ENCODE assay signal across 11 cellular contexts in the genomic region with DNA sequence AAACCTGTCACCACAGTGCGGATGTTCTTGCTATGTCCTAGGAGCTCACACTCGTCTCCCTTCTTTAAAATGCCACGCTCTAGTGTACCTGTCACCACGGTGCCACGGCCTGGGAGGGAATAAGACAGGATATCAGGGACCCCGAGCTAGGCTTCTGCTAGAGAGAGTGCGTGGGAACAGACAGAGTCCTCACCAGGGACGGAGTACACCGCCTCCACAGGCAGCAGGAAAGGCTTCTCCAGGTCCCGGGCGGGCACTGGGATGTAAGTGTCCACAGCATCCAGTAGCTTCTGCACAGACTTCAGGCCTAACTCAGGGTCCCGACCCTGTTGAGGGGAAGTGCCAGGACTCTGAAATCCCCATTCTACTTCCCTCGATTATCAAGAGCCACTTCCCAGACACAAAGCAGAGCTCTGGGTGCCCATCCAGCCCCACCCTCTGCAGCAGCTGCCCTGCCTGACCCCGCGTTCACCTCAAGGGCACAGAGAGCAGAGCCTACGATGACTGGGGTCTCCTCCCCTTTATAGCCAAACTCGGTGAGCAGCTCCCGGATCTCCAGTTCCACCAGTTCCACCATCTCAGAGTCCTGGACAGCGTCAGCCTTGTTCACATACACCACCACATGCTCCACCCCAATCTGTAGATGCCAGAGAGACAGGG. TPM values are rescaled to one million over a fixed set of nuclear protein-coding genes. Genes with fewer than 3 reads are reported as not detected.
DNase-seq lines count a peak whose midpoint lies in the region; ATAC-seq, FAIRE-seq and TF ChIP-seq lines count a peak whose summit lies in the region.
"Had no signal": no experiment of that assay in that cellular context is flagged by ENCODE, and none has a peak within 500 bp of the region (broad histone marks: within the 10 kb centered on the region; RNA-seq: fewer than 3 reads in every experiment).

No MANE protein-coding gene starts in this region.

- H3K36me3 Mint-ChIP-seq in Calu3 (ENCODE audit: insufficient read depth, unreplicated experiment), result peaks cover 69% of the 10 kb centered on the region
- H3K36me3 Mint-ChIP-seq in activated B cell treated with CpG ODN at 0.5 μM for 24 hours (ENCODE audit: low read depth), result peaks cover 58% of the 10 kb centered on the region

- no peak for FAIRE-seq in A549 (lab: Jason Lieb, UNC)
- no peak for FAIRE-seq in keratinocyte (lab: Jason Lieb, UNC)
- no peak for FAIRE-seq in GM12892 (lab: Jason Lieb, UNC)

- H3K9me1 ChIP-seq in keratinocyte (ENCODE audit: control insufficient read depth, extremely low read depth, insufficient read depth, low read length), result no peaks in the 10 kb centered on the region

- peaks cover 29% of the 10 kb centered on the region in 2 experiments for H3K36me3 ChIP-seq in keratinocyte (ENCODE audit: control insufficient read depth in 2 of 2, extremely low read depth in 1 of 2, insufficient read depth in 2 of 2, low read length in 2 of 2)

- TF ChIP-seq CTCF in A549 (IDR thresholded peaks at IDR 0.05) (no peak), Calu3 (IDR thresholded peaks at IDR 0.05; ENCODE audit: unreplicated experiment) (no peak), activated B cell treated with CpG ODN at 0.5 μM for 24 hours (IDR thresholded peaks at IDR 0.05) (no peak), keratinocyte (optimal IDR thresholded peaks at IDR 0.05 in 1 of 3, IDR thresholded peaks at IDR 0.05 in 1 of 3, conservative IDR thresholded peaks at IDR 0.05 in 1 of 3; ENCODE audit: extremely low read depth in 1 of 3, insufficient read depth in 2 of 3, low read length in 3 of 3) (no peak)

- peak overlapping the region; percentile 99 for H3K27ac Mint-ChIP-seq in Calu3 (ENCODE audit: unreplicated experiment)
- no peak overlapping the region for H3K27ac Mint-ChIP-seq in activated B cell treated with CpG ODN at 0.5 μM for 24 hours

- H4K20me1 ChIP-seq in keratinocyte (ENCODE audit: control insufficient read depth, extremely low read depth, insufficient read depth, low read length), result peaks cover 10% of the 10 kb centered on the region

- no peaks in the 10 kb centered on the region for H3K27me3 ChIP-seq in keratinocyte (ENCODE audit: control insufficient read depth, extremely low read depth, insufficient read depth, low read length)

- intact Hi-C loops in Calu3 (cut with micrococcal nuclease; ENCODE audit: unreplicated experiment) (no loop called here), activated B cell treated with CpG ODN at 0.5 μM for 24 hours (cut with micrococcal nuclease) (no loop called here)

- DNase-seq in A549 (ENCODE audit: low read depth in 1 of 2, low spot score in 1 of 2) (no peak), Calu3 (no peak), activated B cell treated with CpG ODN at 0.5 μM for 24 hours (no peak), keratinocyte (ENCODE audit: low read depth, low spot score) (no peak), GM12892 (ENCODE audit: insufficient read length) (no peak)
- DNase-seq: COR-L47, NCI-H2081, OCI-M1 had no signal

- H3K4me2 ChIP-seq in A549, result peak overlapping the region; percentile 90; the same call in 2 of the 3 replicates
- H3K4me2 ChIP-seq in keratinocyte (ENCODE audit: control insufficient read depth, extremely low read depth, insufficient read depth, low read depth, low read length), result peak overlapping the region; percentile 90

- no peak overlapping the region for H3K9ac ChIP-seq in keratinocyte (ENCODE audit: control insufficient read depth, extremely low read depth, insufficient read depth, low read length)

- H3K4me3 Mint-ChIP-seq in Calu3 (ENCODE audit: low read depth, unreplicated experiment), result peak overlapping the region; percentile 100
- H3K4me3 Mint-ChIP-seq in activated B cell treated with CpG ODN at 0.5 μM for 24 hours, result peak overlapping the region; percentile 19

- POLR2A ChIA-PET in A549 (lab: Yijun Ruan, JAX) (interaction anchor here (0.6 kb wide), 1 partner anchor 1598 kb away, joined by 3 read pairs; no protein-coding TSS in a partner anchor), activated B cell treated with CpG ODN at 0.5 μM for 24 hours (lab: Charles Lee) (interaction anchor here (0.9 to 6.6 kb wide), 5 partner anchors 16 to 101 kb away, joined by 4 to 113 read pairs (median 31); a partner anchor contains a TSS)

- H3K4me3 ChIP-seq in A549 (no peak overlapping the region; the same call in 2 of the 3 replicates), keratinocyte (ENCODE audit: control insufficient read depth in 2 of 3, extremely low read depth in 1 of 3, insufficient read depth in 2 of 3, low read depth in 1 of 3, low read length in 3 of 3) (peak overlapping the region in 1 of 3 experiments; percentile 97)

- H3K9me3 ChIP-seq in A549 (no peaks in the 10 kb centered on the region), keratinocyte (ENCODE audit: control insufficient read depth, low read depth, low read length) (no peaks in the 10 kb centered on the region)

- dilution Hi-C loops in keratinocyte (cut with MboI; ENCODE audit: extremely low pct_ligation_motif_present, low sequenced_read_pairs), result no loop called here

- H3K27me3 Mint-ChIP-seq in Calu3 (ENCODE audit: unreplicated experiment) (no peaks in the 10 kb centered on the region), activated B cell treated with CpG ODN at 0.5 μM for 24 hours (no peaks in the 10 kb centered on the region)

- CTCF ChIA-PET in A549 (lab: Yijun Ruan, JAX) (interaction anchor here (1.1 to 6.6 kb wide), 6 partner anchors 9 to 99 kb away, joined by 3 to 49 read pairs (median 6); a partner anchor contains a TSS), Calu3 (lab: Charles Lee) (no interaction called here), activated B cell treated with CpG ODN at 0.5 μM for 24 hours (lab: Charles Lee) (no interaction called here)

- H3K4me1 ChIP-seq in A549 (peaks cover 13% of the 10 kb centered on the region), keratinocyte (ENCODE audit: control insufficient read depth, extremely low read depth, insufficient read depth, low read length) (peaks cover 17% of the 10 kb centered on the region)

- no peaks in the 10 kb centered on the region for H3K9me3 Mint-ChIP-seq in Calu3 (ENCODE audit: low read depth, unreplicated experiment)
- H3K9me3 Mint-ChIP-seq in activated B cell treated with CpG ODN at 0.5 μM for 24 hours, result no peaks in the 10 kb centered on the region

- peaks cover 35% of the 10 kb centered on the region for H3K79me2 ChIP-seq in keratinocyte (ENCODE audit: control insufficient read depth, insufficient read depth, low read length)

- no peak for TF ChIP-seq RAD21 in A549 (conservative IDR thresholded peaks at IDR 0.05 in 1 of 2, IDR thresholded peaks at IDR 0.05 in 1 of 2)

- H2AFZ ChIP-seq in keratinocyte (ENCODE audit: control insufficient read depth, low read length), result no peak overlapping the region

- no peak for TF ChIP-seq EP300 in A549 (IDR thresholded peaks at IDR 0.05)

- H3K27ac ChIP-seq in A549 (no peak overlapping the region), keratinocyte (ENCODE audit: control insufficient read depth, insufficient read depth, low read length) (no peak overlapping the region)

- BruUV-seq in Calu3 (replicated peaks; lab: Mats Ljungman, UMichigan), result TSS peak; percentile 51

- TF ChIP-seq POLR2A in A549 (IDR thresholded peaks at IDR 0.05; ENCODE audit: low read length) (no peak), GM12892 (IDR thresholded peaks at IDR 0.05; ENCODE audit: low read depth, low read length) (no peak)

- WGBS in A549 (ENCODE audit: missing lambda C conversion rate), result 87% methylated on average over 19 of the region's 19 CpGs

- H3K4me1 Mint-ChIP-seq in Calu3 (ENCODE audit: low read depth, unreplicated experiment) (peaks cover 20% of the 10 kb centered on the region), activated B cell treated with CpG ODN at 0.5 μM for 24 hours (peaks cover 28% of the 10 kb centered on the region)

- ATAC-seq in A549 (no peak), activated B cell treated with CpG ODN at 0.5 μM for 24 hours (ENCODE audit: low read depth) (no peak), GM18861 (IDR thresholded peaks at IDR 0.05; ENCODE audit: unreplicated experiment) (no peak), HG03025 (IDR thresholded peaks at IDR 0.05; ENCODE audit: low FRiP score, unreplicated experiment) (no peak), HG02763 (IDR thresholded peaks at IDR 0.05; ENCODE audit: unreplicated experiment) (no peak)

RNA-seq across cellular contexts. Expression of a gene that starts 1.8 kb away (rescaled TPM):
- polyA plus RNA-seq in A549 (2011; rRNA removed), result 139 and 159 TPM in 2 replicates
- polyA plus RNA-seq in A549 (2012; cell fraction: cytosol; rRNA removed), result 354 and 357 TPM in 2 replicates
- 599 and 723 TPM in 2 replicates for polyA plus RNA-seq in A549 (2012; cell fraction: nucleus; rRNA removed)
- 252 to 267 TPM (median 260 TPM) in 3 replicates for polyA plus RNA-seq in A549 (2017; fragmentation: RNase III; extraction: RNeasy Plus Mini Kit Qiagen cat#74134 plus additional on column Dnase treatment)
- 90.5 and 114 TPM in 2 replicates for polyA minus RNA-seq in A549 (2011; rRNA and poly(A)+ RNA removed)
- 273 and 286 TPM in 2 replicates for total RNA-seq in Calu3 (2022)
- total RNA-seq in activated B cell treated with CpG ODN at 0.5 μM for 24 hours, result 189 and 206 TPM in 2 replicates
- polyA plus RNA-seq in keratinocyte, result 104 to 145 TPM (median 134 TPM) in 3 replicates
- polyA plus RNA-seq in keratinocyte (2011; ENCODE audit: low read depth), result 94.7 TPM
- 70.1 and 121 TPM in 2 replicates for polyA plus RNA-seq in keratinocyte (2011; cell fraction: cytosol; rRNA removed)
- 238 and 243 TPM in 2 replicates for polyA plus RNA-seq in keratinocyte (2011; cell fraction: nucleus; rRNA removed)
- polyA plus RNA-seq in keratinocyte (2012; ENCODE audit: low replicate concordance), result 152 and 174 TPM in 2 replicates
- 42.7 to 146 TPM (median 71.6 TPM) in 3 replicates for polyA minus RNA-seq in keratinocyte
- polyA minus RNA-seq in keratinocyte (2011; cell fraction: cytosol; rRNA and poly(A)+ RNA removed), result 79.0 TPM
- polyA minus RNA-seq in keratinocyte (2011; cell fraction: nucleus; rRNA and poly(A)+ RNA removed), result 46.2 and 50.9 TPM in 2 replicates
- 154 TPM for polyA plus RNA-seq in GM12892 (2012; ENCODE audit: missing spikeins)

RNA-seq across cellular contexts. Expression of a gene that starts 19.3 kb away (rescaled TPM):
- polyA plus RNA-seq in A549 (2011; rRNA removed), result 10.7 and 12.3 TPM in 2 replicates
- polyA plus RNA-seq in A549 (2012; cell fraction: cytosol; rRNA removed), result 30.4 and 37.2 TPM in 2 replicates
- polyA plus RNA-seq in A549 (2012; cell fraction: nucleus; rRNA removed), result 122 and 123 TPM in 2 replicates
- 25.9 to 31.0 TPM (median 26.7 TPM) in 3 replicates for polyA plus RNA-seq in A549 (2017; fragmentation: RNase III; extraction: RNeasy Plus Mini Kit Qiagen cat#74134 plus additional on column Dnase treatment)
- polyA minus RNA-seq in A549 (2011; rRNA and poly(A)+ RNA removed), result 20.9 and 25.7 TPM in 2 replicates
- total RNA-seq in Calu3 (2022), result 60.9 and 67.9 TPM in 2 replicates
- 65.5 and 77.1 TPM in 2 replicates for total RNA-seq in activated B cell treated with CpG ODN at 0.5 μM for 24 hours
- 10.5 to 17.9 TPM (median 15.7 TPM) in 3 replicates for polyA plus RNA-seq in keratinocyte
- polyA plus RNA-seq in keratinocyte (2011; ENCODE audit: low read depth), result 2.9 TPM
- polyA plus RNA-seq in keratinocyte (2011; cell fraction: cytosol; rRNA removed), result 11.4 and 15.2 TPM in 2 replicates
- 55.4 and 62.4 TPM in 2 replicates for polyA plus RNA-seq in keratinocyte (2011; cell fraction: nucleus; rRNA removed)
- 15.1 and 19.4 TPM in 2 replicates for polyA plus RNA-seq in keratinocyte (2012; ENCODE audit: low replicate concordance)
- polyA minus RNA-seq in keratinocyte, result 11.3 to 31.5 TPM (median 14.2 TPM) in 3 replicates
- polyA minus RNA-seq in keratinocyte (2011; cell fraction: cytosol; rRNA and poly(A)+ RNA removed), result 19.4 TPM
- 11.3 and 17.5 TPM in 2 replicates for polyA minus RNA-seq in keratinocyte (2011; cell fraction: nucleus; rRNA and poly(A)+ RNA removed)
- polyA plus RNA-seq in GM12892 (2012; ENCODE audit: missing spikeins), result 19.9 TPM

RNA-seq across cellular contexts. Expression of a gene that starts 21.6 kb away (rescaled TPM):
- polyA plus RNA-seq in A549 (2011; rRNA removed) (28.4 and 42.5 TPM in 2 replicates), A549 (2017; fragmentation: RNase III; extraction: RNeasy Plus Mini Kit Qiagen cat#74134 plus additional on column Dnase treatment) (134 to 137 TPM (median 135 TPM) in 3 replicates), keratinocyte (10.5 to 28.1 TPM (median 11.8 TPM) in 3 replicates)
- polyA plus RNA-seq in A549 (2012; cell fraction: cytosol; rRNA removed), result 62.5 and 71.3 TPM in 2 replicates
- polyA plus RNA-seq in A549 (2012; cell fraction: nucleus; rRNA removed), result 233 and 337 TPM in 2 replicates
- 42.2 and 49.0 TPM in 2 replicates for polyA minus RNA-seq in A549 (2011; rRNA and poly(A)+ RNA removed)
- total RNA-seq in Calu3 (2022) (276 and 286 TPM in 2 replicates), activated B cell treated with CpG ODN at 0.5 μM for 24 hours (285 and 335 TPM in 2 replicates)
- 46.3 TPM for polyA plus RNA-seq in keratinocyte (2011; ENCODE audit: low read depth)
- 20.9 and 35.7 TPM in 2 replicates for polyA plus RNA-seq in keratinocyte (2011; cell fraction: cytosol; rRNA removed)
- polyA plus RNA-seq in keratinocyte (2011; cell fraction: nucleus; rRNA removed), result 89.7 and 115 TPM in 2 replicates
- polyA plus RNA-seq in keratinocyte (2012; ENCODE audit: low replicate concordance), result 69.0 and 70.4 TPM in 2 replicates
- polyA minus RNA-seq in keratinocyte, result 12.0 to 101 TPM (median 27.9 TPM) in 3 replicates
- 51.4 TPM for polyA minus RNA-seq in keratinocyte (2011; cell fraction: cytosol; rRNA and poly(A)+ RNA removed)
- 42.2 and 54.4 TPM in 2 replicates for polyA minus RNA-seq in keratinocyte (2011; cell fraction: nucleus; rRNA and poly(A)+ RNA removed)
- polyA plus RNA-seq in GM12892 (2012; ENCODE audit: missing spikeins), result 68.5 TPM

RNA-seq across cellular contexts. Expression of a gene that starts 33.9 kb away (rescaled TPM):
- polyA plus RNA-seq in A549 (2011; rRNA removed), result 0.96 and 1.1 TPM in 2 replicates
- 1.6 and 2.0 TPM in 2 replicates for polyA plus RNA-seq in A549 (2012; cell fraction: cytosol; rRNA removed)
- 15.2 and 16.9 TPM in 2 replicates for polyA plus RNA-seq in A549 (2012; cell fraction: nucleus; rRNA removed)
- polyA plus RNA-seq in A549 (2017; fragmentation: RNase III; extraction: RNeasy Plus Mini Kit Qiagen cat#74134 plus additional on column Dnase treatment), result 1.5 to 5.2 TPM (median 2.3 TPM) in 3 replicates
- 1.1 and 1.5 TPM in 2 replicates for polyA minus RNA-seq in A549 (2011; rRNA and poly(A)+ RNA removed)
- 3.7 and 5.7 TPM in 2 replicates for total RNA-seq in Calu3 (2022)
- total RNA-seq in activated B cell treated with CpG ODN at 0.5 μM for 24 hours, result 0.71 and 1.0 TPM in 2 replicates
- polyA plus RNA-seq in keratinocyte, result 0.12 to 0.48 TPM (median 0.29 TPM) in 3 replicates
- polyA plus RNA-seq in keratinocyte (2011; ENCODE audit: low read depth), result 0.81 TPM
- 0.03 and 0.06 TPM in 2 replicates for polyA plus RNA-seq in keratinocyte (2011; cell fraction: cytosol; rRNA removed)
- polyA plus RNA-seq in keratinocyte (2011; cell fraction: nucleus; rRNA removed), result 2.5 and 4.2 TPM in 2 replicates
- polyA plus RNA-seq in keratinocyte (2012; ENCODE audit: low replicate concordance), result 1.8 and 1.9 TPM in 2 replicates
- 0.23 to 0.48 TPM (median 0.33 TPM) in 3 replicates for polyA minus RNA-seq in keratinocyte
- not detected for polyA minus RNA-seq in keratinocyte (2011; cell fraction: cytosol; rRNA and poly(A)+ RNA removed)
- polyA minus RNA-seq in keratinocyte (2011; cell fraction: nucleus; rRNA and poly(A)+ RNA removed), result 0.42 and 1.3 TPM in 2 replicates
- 1.8 TPM for polyA plus RNA-seq in GM12892 (2012; ENCODE audit: missing spikeins)
